25 cellular contexts compared by ENCODE assay signal in the genomic region with DNA sequence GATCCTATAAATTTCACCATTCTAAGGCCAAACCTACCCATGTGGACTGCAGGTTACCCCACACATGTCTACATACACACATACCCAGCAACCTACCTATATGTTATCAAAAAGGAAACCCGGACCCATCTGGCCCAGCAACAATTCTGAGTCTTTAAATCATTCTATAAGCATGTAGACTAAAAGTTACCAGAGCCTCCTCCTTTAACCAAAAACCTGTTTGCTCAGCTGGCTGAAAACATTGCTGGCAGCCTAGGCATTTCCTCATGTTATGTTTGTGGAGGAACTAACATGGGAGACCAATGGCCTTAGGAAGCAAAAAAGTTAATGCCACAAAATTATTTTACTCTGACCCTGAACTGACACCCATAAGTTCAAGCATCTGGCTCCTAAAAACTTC. TPM values are rescaled to one million over a fixed set of nuclear protein-coding genes. Genes with fewer than 3 reads are reported as not detected.
DNase-seq lines count a peak whose midpoint lies in the region; TF ChIP-seq lines count a peak whose summit lies in the region.
"Had no signal": no experiment of that assay in that cellular context is flagged by ENCODE, and none has a peak within 500 bp of the region (broad histone marks: within the 10 kb centered on the region; RNA-seq: fewer than 3 reads in every experiment).

No MANE protein-coding gene starts in this region.

- no peak for TF ChIP-seq POLR2A in stomach (IDR thresholded peaks at IDR 0.05)

- intact Hi-C loops in stomach (cut with DNase I; ENCODE audit: low total_unique reads) = no loop called here
- intact Hi-C loops in posterior cingulate gyrus (cut with DNase I) = no loop called here

- H3K9me3 ChIP-seq in stomach = no peaks in the 10 kb centered on the region

- no peaks in the 10 kb centered on the region for H3K36me3 Mint-ChIP-seq in chondrocyte (ENCODE audit: low read depth)
- peaks cover 2% of the 10 kb centered on the region for H3K36me3 Mint-ChIP-seq in mesothelial cell of epicardium
- H3K36me3 Mint-ChIP-seq: CD14-positive monocyte had no signal

- DNase-seq in activated effector memory CD4-positive, alpha-beta T cell treated with anti-CD3 and anti-CD28 coated beads, Interleukin-2, amount 50 U/mL, for 16 hours = peak; percentile 13
- DNase-seq in activated effector memory CD4-positive, alpha-beta T cell treated with Interleukin-2 at 50 U/mL for 16 hours = no peak
- no peak for DNase-seq in chondrocyte (ENCODE audit: low spot score)
- DNase-seq in mesothelial cell of epicardium (ENCODE audit: low spot score in 2 of 2, unreplicated experiment in 2 of 2) = no peak
- DNase-seq in stomach = peak; percentile 67
- no peak for DNase-seq in NK-92 treated with Interleukin-12 subunit alpha and Interleukin-12 subunit beta, amount 100 ng/mL, for 24 hours (lab: John Stamatoyannopoulos, UW)
- no peak for DNase-seq in posterior cingulate gyrus
- DNase-seq in T-helper 2 cell = no peak
- DNase-seq: Calu3, DMS79 treated with DMSO at 0.1 percent for 48 hours, H7, Karpas-422, NCI-H1092 treated with DMSO at 0.1 percent for 48 hours, NCI-H1436, NCI-H187, NCI-H2081 treated with DMSO at 0.1 percent for 48 hours, NCI-H2171, NCI-H226, NCI-H510A, NCI-H774, SHP77 treated with DMSO at 0.1 percent for 48 hours had no signal

- H3K27me3 ChIP-seq in stomach = no peaks in the 10 kb centered on the region

- TF ChIP-seq EP300 in stomach (IDR thresholded peaks at IDR 0.05) = no peak

- H3K27ac ChIP-seq in stomach = peak overlapping the region in 1 of 5 donors; percentile 8
- H3K27ac ChIP-seq: 22Rv1 had no signal

- H3K4me3 Mint-ChIP-seq in chondrocyte (ENCODE audit: unreplicated experiment) = no peak overlapping the region
- H3K4me3 Mint-ChIP-seq in mesothelial cell of epicardium = no peak overlapping the region
- H3K4me3 Mint-ChIP-seq: B cell, CD14-positive monocyte had no signal

- H3K4me1 ChIP-seq in stomach = peaks cover 5 to 7% (median 6%) of the 10 kb centered on the region in 4 donors

- H3K27me3 Mint-ChIP-seq in chondrocyte (ENCODE audit: low read depth) (no peaks in the 10 kb centered on the region), mesothelial cell of epicardium (ENCODE audit: low read depth) (peaks cover 12% of the 10 kb centered on the region)
- H3K27me3 Mint-ChIP-seq: B cell had no signal

- H3K36me3 ChIP-seq in stomach = no peaks in the 10 kb centered on the region

- H3K27ac Mint-ChIP-seq in chondrocyte (ENCODE audit: unreplicated experiment) (peak overlapping the region; percentile 50), mesothelial cell of epicardium (peak overlapping the region; percentile 39)
- H3K27ac Mint-ChIP-seq: B cell, CD14-positive monocyte had no signal

- H3K4me1 Mint-ChIP-seq in chondrocyte (ENCODE audit: low read depth) = peaks cover 23% of the 10 kb centered on the region
- peaks cover 32% of the 10 kb centered on the region for H3K4me1 Mint-ChIP-seq in mesothelial cell of epicardium

- H3K9me3 Mint-ChIP-seq in chondrocyte (ENCODE audit: low read depth) = no peaks in the 10 kb centered on the region
- H3K9me3 Mint-ChIP-seq in mesothelial cell of epicardium = no peaks in the 10 kb centered on the region

- no peak for TF ChIP-seq CTCF in chondrocyte (IDR thresholded peaks at IDR 0.05)
- no peak for TF ChIP-seq CTCF in mesothelial cell of epicardium (IDR thresholded peaks at IDR 0.05; ENCODE audit: unreplicated experiment)
- TF ChIP-seq CTCF in stomach (IDR thresholded peaks at IDR 0.05) = no peak

- 27 to 55% (median 48%) methylated on average over 1 of the region's 1 CpG for WGBS in stomach, 5 donors

- no peak overlapping the region for H3K4me3 ChIP-seq in stomach

RNA-seq across cellular contexts. Expression of gene ADCK2, which starts 5.3 kb away (rescaled TPM):
- total RNA-seq in chondrocyte (23.6 to 28.0 TPM (median 26.9 TPM) in 3 replicates), mesothelial cell of epicardium (24.9 to 28.8 TPM (median 26.6 TPM) in 3 replicates), stomach (10 to 100 TPM in 4 of 5 donors, 1 to 10 TPM in 1; 2.7 to 62.3 (median 22.0) TPM)
- 10 to 100 TPM in 2 of 3 donors, 1 to 10 TPM in 1; 8.7 to 20.9 (median 10.5) TPM for polyA plus RNA-seq in stomach

RNA-seq across cellular contexts. Expression of gene DENND2A, which starts 26.9 kb away (rescaled TPM):
- total RNA-seq in chondrocyte (6.5 to 16.3 TPM (median 16.0 TPM) in 3 replicates), mesothelial cell of epicardium (31.9 to 38.0 TPM (median 32.3 TPM) in 3 replicates), stomach (10 to 100 TPM in 1 of 5 donors, 1 to 10 TPM in 4; 4.1 to 17.8 (median 6.2) TPM)
- polyA plus RNA-seq in stomach = 10 to 100 TPM in 1 of 3 donors, 1 to 10 TPM in 2; 1.8 to 11.5 (median 8.3) TPM
- total RNA-seq: B cell, Calu3, HT-29 had no signal
- polyA plus RNA-seq: CD14-positive monocyte had no signal

RNA-seq across cellular contexts. Expression of gene NDUFB2, which starts 29.0 kb away (rescaled TPM):
- 186 to 198 TPM (median 193 TPM) in 3 replicates for total RNA-seq in chondrocyte
- 115 to 129 TPM (median 120 TPM) in 3 replicates for total RNA-seq in mesothelial cell of epicardium
- 100 to 1,000 TPM in 1 of 5 donors, 10 to 100 TPM in 4; 25.2 to 104 (median 89.3) TPM for total RNA-seq in stomach
- 100 to 1,000 TPM; 311 to 608 (median 464) TPM for polyA plus RNA-seq in stomach

Comparison
In these comparisons a context has a peak if more than half of its experiments do, and no peak if none do; other contexts are left out.
1. DNase-seq: peak in activated effector memory CD4-positive, alpha-beta T cell treated with anti-CD3 and anti-CD28 coated beads, Interleukin-2, amount 50 U/mL, for 16 hours (single experiment) and stomach (single experiment); none in activated effector memory CD4-positive, alpha-beta T cell treated with Interleukin-2 at 50 U/mL for 16 hours (single experiment), chondrocyte (single experiment), mesothelial cell of epicardium (0 of 2), NK-92 treated with Interleukin-12 subunit alpha and Interleukin-12 subunit beta, amount 100 ng/mL, for 24 hours (single experiment), posterior cingulate gyrus (0 of 10) and T-helper 2 cell (0 of 5).